In genomic region chr5:172504736-172505402, GRCh38 we compare ENCODE assay signal across 15 cellular contexts. TPM values are rescaled to one million over a fixed set of nuclear protein-coding genes. Genes with fewer than 3 reads are reported as not detected.
DNase-seq lines count a peak whose midpoint lies in the region; ATAC-seq and TF ChIP-seq lines count a peak whose summit lies in the region.
"Had no signal": no experiment of that assay in that cellular context is flagged by ENCODE, and none has a peak within 500 bp of the region (broad histone marks: within the 10 kb centered on the region; RNA-seq: fewer than 3 reads in every experiment).

No MANE protein-coding gene starts in this region.

- no peaks in the 10 kb centered on the region for H3K27me3 ChIP-seq in colonic mucosa
- no peaks in the 10 kb centered on the region for H3K27me3 ChIP-seq in right atrium auricular region
- H3K27me3 ChIP-seq in upper lobe of right lung: no peaks in the 10 kb centered on the region
- H3K27me3 ChIP-seq: MG63 had no signal

- no peaks in the 10 kb centered on the region for H3K36me3 ChIP-seq in colonic mucosa
- H3K36me3 ChIP-seq in right atrium auricular region: no peaks in the 10 kb centered on the region
- H3K36me3 ChIP-seq in upper lobe of right lung: no peaks in the 10 kb centered on the region
- H3K36me3 ChIP-seq: MG63 had no signal

- intact Hi-C loops in colonic mucosa (cut with DNase I) (no loop called here), upper lobe of right lung (cut with DNase I) (no loop called here)

- TF ChIP-seq CTCF in colonic mucosa (IDR thresholded peaks at IDR 0.05): no peak
- no peak for TF ChIP-seq CTCF in right atrium auricular region (IDR thresholded peaks at IDR 0.05)
- no peak for TF ChIP-seq CTCF in osteocyte (IDR thresholded peaks at IDR 0.05)
- no peak for TF ChIP-seq CTCF in upper lobe of right lung (IDR thresholded peaks at IDR 0.05)

- ATAC-seq in upper lobe of right lung (no peak), HG03342 (IDR thresholded peaks at IDR 0.05; ENCODE audit: unreplicated experiment) (no peak)
- ATAC-seq: stimulated activated effector memory CD8-positive, alpha-beta T cell treated with anti-CD3 and anti-CD28 coated beads, Interleukin-12 subunit alpha, Interleukin-12 subunit beta, amount 100 ng/mL, for 72 hours had no signal

- H3K9ac ChIP-seq in colonic mucosa (ENCODE audit: low read depth in 2 of 2, low read length in 2 of 2): no peak overlapping the region

- DNase-seq in colonic mucosa: peak; percentile 18
- DNase-seq in right atrium auricular region (ENCODE audit: low spot score): peak; percentile 66
- peak; percentile 70 for DNase-seq in osteocyte (ENCODE audit: extremely low spot score, unreplicated experiment)
- peak; percentile 11 for DNase-seq in upper lobe of right lung
- DNase-seq in GM19240 (ENCODE audit: insufficient read length, low spot score): no peak
- no peak for DNase-seq in OCI-M2 (lab: John Stamatoyannopoulos, UW; ENCODE audit: unreplicated experiment)
- DNase-seq: activated CD4-positive, alpha-beta T cell treated with anti-CD3 and anti-CD28 coated beads, Interleukin-2, amount 50 U/mL, for 4 hours; CD4-positive, alpha-beta memory T cell; effector CD4-positive, alpha-beta T cell; MG63; NCI-H2029 treated with DMSO at 0.1 percent for 48 hours; SIG-M5; stimulated activated CD4-positive, alpha-beta T cell treated with anti-CD3 and anti-CD28 coated beads, Interleukin-4, amount 100 ng/mL, for 1 hour had no signal

- H3K4me1 Mint-ChIP-seq in osteocyte (ENCODE audit: unreplicated experiment): no peaks in the 10 kb centered on the region
- H3K4me1 Mint-ChIP-seq: CD4-positive, alpha-beta memory T cell; stimulated activated effector memory CD8-positive, alpha-beta T cell treated with anti-CD3 and anti-CD28 coated beads, Interleukin-12 subunit alpha, Interleukin-12 subunit beta, amount 100 ng/mL, for 72 hours had no signal

- H3K9me3 ChIP-seq in colonic mucosa: no peaks in the 10 kb centered on the region
- H3K9me3 ChIP-seq in right atrium auricular region: no peaks in the 10 kb centered on the region
- H3K9me3 ChIP-seq in upper lobe of right lung: no peaks in the 10 kb centered on the region
- H3K9me3 ChIP-seq: MG63 had no signal

- H3K4me1 ChIP-seq in colonic mucosa: peaks cover 12% of the 10 kb centered on the region
- peaks cover 0 to 37% of the 10 kb centered on the region in 2 donors for H3K4me1 ChIP-seq in right atrium auricular region
- H3K4me1 ChIP-seq in upper lobe of right lung: peaks cover 11% of the 10 kb centered on the region

- no peaks in the 10 kb centered on the region for H3K9me3 Mint-ChIP-seq in osteocyte (ENCODE audit: unreplicated experiment)
- H3K9me3 Mint-ChIP-seq: stimulated activated effector memory CD8-positive, alpha-beta T cell treated with anti-CD3 and anti-CD28 coated beads, Interleukin-12 subunit alpha, Interleukin-12 subunit beta, amount 100 ng/mL, for 72 hours had no signal

- H3K4me3 Mint-ChIP-seq in osteocyte (ENCODE audit: unreplicated experiment): no peak overlapping the region
- H3K4me3 Mint-ChIP-seq: CD4-positive, alpha-beta memory T cell; stimulated activated effector memory CD8-positive, alpha-beta T cell treated with anti-CD3 and anti-CD28 coated beads, Interleukin-12 subunit alpha, Interleukin-12 subunit beta, amount 100 ng/mL, for 72 hours had no signal

- peak overlapping the region; percentile 44 for H3K27ac ChIP-seq in colonic mucosa
- peak overlapping the region; percentile 58 to 77 for H3K27ac ChIP-seq in right atrium auricular region
- peak overlapping the region; percentile 26 for H3K27ac ChIP-seq in upper lobe of right lung

- H3K4me3 ChIP-seq in colonic mucosa (no peak overlapping the region), right atrium auricular region (no peak overlapping the region), upper lobe of right lung (no peak overlapping the region)
- H3K4me3 ChIP-seq: MG63 had no signal

- no peak overlapping the region for H3K27ac Mint-ChIP-seq in osteocyte (ENCODE audit: unreplicated experiment)
- H3K27ac Mint-ChIP-seq: CD4-positive, alpha-beta memory T cell; stimulated activated effector memory CD8-positive, alpha-beta T cell treated with anti-CD3 and anti-CD28 coated beads, Interleukin-12 subunit alpha, Interleukin-12 subunit beta, amount 100 ng/mL, for 72 hours had no signal

- H3K36me3 Mint-ChIP-seq in osteocyte (ENCODE audit: unreplicated experiment): no peaks in the 10 kb centered on the region
- H3K36me3 Mint-ChIP-seq: CD4-positive, alpha-beta memory T cell; stimulated activated effector memory CD8-positive, alpha-beta T cell treated with anti-CD3 and anti-CD28 coated beads, Interleukin-12 subunit alpha, Interleukin-12 subunit beta, amount 100 ng/mL, for 72 hours had no signal

- H3K27me3 Mint-ChIP-seq in osteocyte (ENCODE audit: unreplicated experiment): peaks cover 62% of the 10 kb centered on the region

RNA-seq across cellular contexts. Expression of gene SH3PXD2B, which starts 50.5 kb away (rescaled TPM):
- total RNA-seq in colonic mucosa: 10 to 100 TPM; 12.2 to 13.2 TPM
- 10 to 100 TPM in 1 of 2 donors, 1 to 10 TPM in 1; 7.2 to 13.9 TPM for total RNA-seq in right atrium auricular region
- 114 and 125 TPM in 2 replicates for total RNA-seq in osteocyte
- 46.2 TPM for total RNA-seq in upper lobe of right lung

Comparison
In these comparisons a context has a peak if more than half of its experiments do, and no peak if none do; other contexts are left out.
1. DNase-seq: peak in colonic mucosa (single experiment), right atrium auricular region (single experiment), osteocyte (single experiment) and upper lobe of right lung (single experiment); none in GM19240 (single experiment) and OCI-M2 (single experiment).
2. Peak in every context shown above with its lines, with median percentiles within 50 percentile points of each other: H3K27ac ChIP-seq.